ENCODE assay signal across 24 cellular contexts in the genomic region with DNA sequence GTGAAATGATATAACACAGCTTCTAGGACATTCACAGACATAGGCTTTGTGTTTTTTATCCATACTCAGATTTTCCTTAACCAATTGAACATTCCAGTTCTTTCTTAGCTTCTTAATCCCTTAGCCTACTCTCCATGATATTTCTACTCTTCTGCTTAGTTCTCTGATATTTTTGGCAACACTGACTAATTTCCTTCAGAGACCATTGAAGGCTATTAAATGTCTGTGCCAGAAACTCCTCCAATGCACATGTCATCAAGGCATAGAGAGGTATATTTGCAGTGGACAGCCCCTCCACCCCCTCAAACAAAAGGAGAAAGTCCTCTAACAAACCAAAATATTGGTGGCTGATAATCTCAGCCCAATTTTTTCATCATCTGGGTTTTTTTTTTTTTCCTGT.
DNase-seq lines count a peak whose midpoint lies in the region; ATAC-seq, FAIRE-seq and TF ChIP-seq lines count a peak whose summit lies in the region.
"Had no signal": no experiment of that assay in that cellular context is flagged by ENCODE, and none has a peak within 500 bp of the region (broad histone marks: within the 10 kb centered on the region; RNA-seq: fewer than 3 reads in every experiment).

No MANE protein-coding gene starts in this region.

- BruUV-seq in endothelial cell of umbilical vein (replicated peaks; lab: Mats Ljungman, UMichigan) (no TSS peak), MCF 10A (replicated peaks; lab: Mats Ljungman, UMichigan) (no TSS peak)

- no peak overlapping the region for H3K9ac ChIP-seq in GM23248
- peak overlapping the region; percentile 50 for H3K9ac ChIP-seq in Loucy (ENCODE audit: low read depth, low read length, poor library complexity, severe bottlenecking)
- no peak overlapping the region for H3K9ac ChIP-seq in endothelial cell of umbilical vein (replicated peaks; ENCODE audit: extremely low read depth, insufficient read depth, low read length)
- no peak overlapping the region for H3K9ac ChIP-seq in skeletal muscle satellite cell (ENCODE audit: low read depth, low read length)

- H3K4me1 ChIP-seq in GM23248 (ENCODE audit: insufficient read depth) (peaks cover 26% of the 10 kb centered on the region), Loucy (ENCODE audit: insufficient read depth, low read length, poor library complexity, severe bottlenecking) (peaks cover 45% of the 10 kb centered on the region), endothelial cell of umbilical vein (ENCODE audit: control insufficient read depth, extremely low read depth, insufficient read depth, low read length) (peaks cover 39% of the 10 kb centered on the region), skeletal muscle satellite cell (ENCODE audit: control insufficient read depth, insufficient read depth, low read length) (peaks cover 30% of the 10 kb centered on the region), upper lobe of right lung (no peaks in the 10 kb centered on the region)

- H3K36me3 Mint-ChIP-seq in MCF 10A (ENCODE audit: insufficient read depth, unreplicated experiment), result no peaks in the 10 kb centered on the region

- H3K4me3 ChIP-seq in GM23248, result no peak overlapping the region
- H3K4me3 ChIP-seq in Loucy (ENCODE audit: low read length, poor library complexity, severe bottlenecking), result peak overlapping the region; percentile 54
- no peak overlapping the region for H3K4me3 ChIP-seq in endothelial cell of umbilical vein (replicated peaks in 1 of 3; ENCODE audit: insufficient read depth in 1 of 3, low read depth in 1 of 3, low read length in 3 of 3)
- H3K4me3 ChIP-seq in skeletal muscle satellite cell (ENCODE audit: low read length), result no peak overlapping the region
- H3K4me3 ChIP-seq in upper lobe of right lung, result no peak overlapping the region
- H3K4me3 ChIP-seq: A549, GM12878, GM23338, SJSA1 had no signal

- intact Hi-C loops in endothelial cell of umbilical vein (cut with micrococcal nuclease) (loop anchor here (2.0 kb wide), 1 partner anchor 15 kb away; no protein-coding TSS in a partner anchor), upper lobe of right lung (cut with DNase I) (no loop called here), MCF 10A (cut with micrococcal nuclease) (loop anchor here (5.0 kb wide), 2 partner anchors 70 to 110 kb away; no protein-coding TSS in a partner anchor)

- no peak overlapping the region for H2AFZ ChIP-seq in GM23248
- H2AFZ ChIP-seq in Loucy (ENCODE audit: low read length), result peak overlapping the region; percentile 50; the same call in 1 of the 2 replicates
- no peak overlapping the region for H2AFZ ChIP-seq in endothelial cell of umbilical vein (ENCODE audit: low read depth, low read length)

- no peaks in the 10 kb centered on the region for H3K9me3 Mint-ChIP-seq in MCF 10A (ENCODE audit: unreplicated experiment)
- H3K9me3 Mint-ChIP-seq: GM23338 had no signal

- ATAC-seq in upper lobe of right lung, result no peak
- ATAC-seq: A549, GM12878, GM23338 had no signal

- H3K4me3 Mint-ChIP-seq in MCF 10A (ENCODE audit: unreplicated experiment), result no peak overlapping the region
- H3K4me3 Mint-ChIP-seq: B cell, GM23338 had no signal

- H3K4me2 ChIP-seq in GM23248 (ENCODE audit: unreplicated experiment), result no peak overlapping the region
- H3K4me2 ChIP-seq in Loucy (ENCODE audit: low read depth, low read length, poor library complexity, severe bottlenecking), result peak overlapping the region; percentile 59
- peak overlapping the region; percentile 69 for H3K4me2 ChIP-seq in endothelial cell of umbilical vein (ENCODE audit: insufficient read depth, low read length)
- H3K4me2 ChIP-seq in skeletal muscle satellite cell (ENCODE audit: low read length), result peak overlapping the region; percentile 17
- H3K4me2 ChIP-seq: A549, GM23338 had no signal

- H3F3A ChIP-seq in GM23248 (ENCODE audit: insufficient read depth), result peaks cover 11% of the 10 kb centered on the region; the same call in 1 of the 2 replicates
- no peaks in the 10 kb centered on the region for H3F3A ChIP-seq in Loucy (ENCODE audit: low read depth)

- H3K27me3 Mint-ChIP-seq in MCF 10A (ENCODE audit: insufficient read depth, unreplicated experiment), result no peaks in the 10 kb centered on the region

- TF ChIP-seq CTCF in Loucy (conservative IDR thresholded peaks at IDR 0.05; ENCODE audit: low read length) (no peak), endothelial cell of umbilical vein (IDR thresholded peaks at IDR 0.05; ENCODE audit: extremely low read depth in 1 of 2, insufficient read depth in 1 of 2, low read depth in 1 of 2, low read length in 2 of 2) (no peak), upper lobe of right lung (IDR thresholded peaks at IDR 0.05) (no peak), MCF 10A (IDR thresholded peaks at IDR 0.05; ENCODE audit: unreplicated experiment) (no peak)

- no peaks in the 10 kb centered on the region for H3K9me3 ChIP-seq in GM23248 (ENCODE audit: low read depth)
- H3K9me3 ChIP-seq in Loucy (ENCODE audit: insufficient read depth, low read depth, low read length), result no peaks in the 10 kb centered on the region
- no peaks in the 10 kb centered on the region for H3K9me3 ChIP-seq in endothelial cell of umbilical vein (replicated peaks; ENCODE audit: control insufficient read depth, insufficient read depth, low read length)
- peaks cover 3% of the 10 kb centered on the region for H3K9me3 ChIP-seq in skeletal muscle satellite cell (replicated peaks; ENCODE audit: low read length)
- no peaks in the 10 kb centered on the region for H3K9me3 ChIP-seq in upper lobe of right lung
- H3K9me3 ChIP-seq: A549, SJSA1 had no signal

- H3K4me1 Mint-ChIP-seq in MCF 10A (ENCODE audit: insufficient read depth, unreplicated experiment), result peaks cover 19% of the 10 kb centered on the region
- H3K4me1 Mint-ChIP-seq: B cell had no signal

- H3K36me3 ChIP-seq in GM23248 (ENCODE audit: low read depth) (no peaks in the 10 kb centered on the region), Loucy (ENCODE audit: insufficient read depth, low read length) (no peaks in the 10 kb centered on the region), endothelial cell of umbilical vein (ENCODE audit: control insufficient read depth in 2 of 2, extremely low read depth in 1 of 2, insufficient read depth in 2 of 2, low read length in 2 of 2) (no peaks in the 10 kb centered on the region), skeletal muscle satellite cell (ENCODE audit: insufficient read depth, low read length) (no peaks in the 10 kb centered on the region), upper lobe of right lung (no peaks in the 10 kb centered on the region)
- H3K36me3 ChIP-seq: SJSA1 had no signal

- dilution Hi-C loops in endothelial cell of umbilical vein (cut with MboI; ENCODE audit: extremely low pct_ligation_motif_present, low sequenced_read_pairs), result no loop called here

- TF ChIP-seq POLR2A in endothelial cell of umbilical vein (IDR thresholded peaks at IDR 0.05; ENCODE audit: low read depth, low read length), result no peak

- CTCF ChIA-PET in endothelial cell of umbilical vein (lab: Charles Lee), result interaction anchor here (0.8 to 1.6 kb wide), 11 partner anchors 10 to 193 kb away, joined by 3 to 5 read pairs (median 3); no protein-coding TSS in a partner anchor
- CTCF ChIA-PET in MCF 10A (lab: Yijun Ruan, JAX), result interaction anchor here (0.7 to 1.0 kb wide), 2 partner anchors 14 to 106 kb away, joined by 3 to 4 read pairs; no protein-coding TSS in a partner anchor

- H3K79me2 ChIP-seq in GM23248 (ENCODE audit: insufficient read depth) (no peaks in the 10 kb centered on the region), Loucy (ENCODE audit: insufficient read depth, low read length) (no peaks in the 10 kb centered on the region), endothelial cell of umbilical vein (ENCODE audit: control insufficient read depth, insufficient read depth, low read length) (no peaks in the 10 kb centered on the region)

- H4K20me1 ChIP-seq in GM23248 (ENCODE audit: insufficient read depth), result no peaks in the 10 kb centered on the region
- H4K20me1 ChIP-seq in Loucy (ENCODE audit: insufficient read depth, low read length, poor library complexity, severe bottlenecking), result no peaks in the 10 kb centered on the region
- H4K20me1 ChIP-seq in endothelial cell of umbilical vein (replicated peaks; ENCODE audit: control insufficient read depth, extremely low read depth, insufficient read depth, low read length), result no peaks in the 10 kb centered on the region

- in situ Hi-C loops in GM23248 (cut with MboI), result no loop called here

- POLR2A ChIA-PET in endothelial cell of umbilical vein (lab: Charles Lee) (interaction anchor here (0.9 kb wide), 1 partner anchor 107 kb away, joined by 3 read pairs; no protein-coding TSS in a partner anchor), MCF 10A (lab: Yijun Ruan, JAX) (interaction anchor here (0.9 kb wide), 1 partner anchor 104 kb away, joined by 3 read pairs; no protein-coding TSS in a partner anchor)

- FAIRE-seq in endothelial cell of umbilical vein (lab: Jason Lieb, UNC), result peak; percentile 31
- FAIRE-seq: A549, D721Med, GM12878, RCC 7860 had no signal

- peak; percentile 13 for DNase-seq in GM23248
- peak; percentile 54 for DNase-seq in endothelial cell of umbilical vein (ENCODE audit: low read depth, low spot score)
- DNase-seq in upper lobe of right lung, result no peak
- DNase-seq in SKM-1 (lab: John Stamatoyannopoulos, UW; ENCODE audit: unreplicated experiment), result no peak
- DNase-seq in MCF 10A (ENCODE audit: unreplicated experiment), result no peak
- DNase-seq: DMS79 treated with DMSO at 0.1 percent for 48 hours; HCEC 1CT; Kasumi-1; MM.1S; NCI-H1048; NCI-H1436 treated with DMSO at 0.1 percent for 48 hours; NCI-H2029; NCI-H2227 treated with DMSO at 0.1 percent for 48 hours; NCI-H510A; NK-92 treated with Interleukin-12 subunit alpha and Interleukin-12 subunit beta, amount 100 ng/mL, for 24 hours had no signal

- H3K27me3 ChIP-seq in GM23248 (replicated peaks; ENCODE audit: insufficient read depth) (no peaks in the 10 kb centered on the region), Loucy (ENCODE audit: insufficient read depth, low read length, poor library complexity, severe bottlenecking) (no peaks in the 10 kb centered on the region), endothelial cell of umbilical vein (ENCODE audit: control insufficient read depth in 2 of 2, insufficient read depth in 2 of 2, low read length in 2 of 2) (no peaks in the 10 kb centered on the region), skeletal muscle satellite cell (ENCODE audit: control insufficient read depth, insufficient read depth, low read length) (no peaks in the 10 kb centered on the region), upper lobe of right lung (no peaks in the 10 kb centered on the region)
- H3K27me3 ChIP-seq: SJSA1 had no signal

- H3K9me2 ChIP-seq in GM23248 (ENCODE audit: insufficient read depth) (no peaks in the 10 kb centered on the region), Loucy (replicated peaks; ENCODE audit: low read depth, low read length) (no peaks in the 10 kb centered on the region)

- H3K27ac Mint-ChIP-seq in MCF 10A (ENCODE audit: low read depth, unreplicated experiment), result no peak overlapping the region
- H3K27ac Mint-ChIP-seq: B cell, GM23338 had no signal

- H3K27ac ChIP-seq in GM23248 (no peak overlapping the region), endothelial cell of umbilical vein (ENCODE audit: insufficient read depth, low read depth, low read length) (peak overlapping the region; percentile 97), upper lobe of right lung (no peak overlapping the region)
- H3K27ac ChIP-seq: A549, SJSA1 had no signal

- H3K9me1 ChIP-seq in endothelial cell of umbilical vein (replicated peaks; ENCODE audit: control insufficient read depth, extremely low read depth, insufficient read depth, low read length), result no peaks in the 10 kb centered on the region

Comparison
In these comparisons a context has a peak if more than half of its experiments do, and no peak if none do; other contexts are left out.
1. DNase-seq: peak in GM23248 (single experiment) and endothelial cell of umbilical vein (single experiment); none in upper lobe of right lung (single experiment), SKM-1 (single experiment) and MCF 10A (single experiment).